Comparison of ENCODE assay signal across 29 cellular contexts in the genomic region with DNA sequence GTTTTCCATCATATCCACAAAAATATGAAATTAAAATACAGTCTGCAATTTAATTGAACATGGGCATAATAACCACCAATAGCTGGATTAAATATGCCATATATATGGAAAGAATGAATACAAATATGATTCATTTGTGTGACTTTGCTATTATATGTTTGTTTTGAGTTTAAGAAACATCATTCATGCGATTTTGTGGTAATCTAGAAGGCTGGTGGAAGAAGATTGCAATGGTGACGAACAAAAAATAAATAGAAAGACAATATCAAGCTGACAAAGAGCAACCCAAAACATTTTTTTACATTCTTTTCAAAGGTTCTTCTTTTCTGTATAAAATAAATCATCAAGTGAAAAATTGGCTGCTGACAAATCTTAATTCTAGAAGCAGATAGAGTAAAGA.
"Had no signal": no experiment of that assay in that cellular context is flagged by ENCODE, and none has a peak within 500 bp of the region (broad histone marks: within the 10 kb centered on the region; RNA-seq: fewer than 3 reads in every experiment).

No MANE protein-coding gene starts in this region.

- ATAC-seq: naive thymus-derived CD4-positive, alpha-beta T cell; natural killer cell; psoas muscle; right cardiac atrium; right lobe of liver; stimulated activated effector memory CD8-positive, alpha-beta T cell treated with anti-CD3 and anti-CD28 coated beads, Interleukin-12 subunit alpha, Interleukin-12 subunit beta, amount 100 ng/mL, for 72 hours; stimulated activated naive B cell treated with anti-CD40 and anti-IgM and Interleukin-4, amounts not matched to agents 10 μg/mL and 1 μg/mL and 100 μg/mL, for 72 hours had no signal

- H3K27me3 ChIP-seq: neural progenitor cell, neutrophil, ovary, right lobe of liver, sigmoid colon, stomach, suprapubic skin, thyroid gland, tibial nerve, upper lobe of left lung, vagina had no signal

- H3K27ac ChIP-seq: neural progenitor cell, neutrophil, ovary, parathyroid adenoma, psoas muscle, right lobe of liver, sigmoid colon, stomach, suprapubic skin, thoracic aorta, thyroid gland, tibial nerve, upper lobe of left lung, vagina had no signal

- H3K9ac ChIP-seq: neural progenitor cell, parathyroid adenoma had no signal

- DNase-seq: naive thymus-derived CD4-positive, alpha-beta T cell; natural killer cell; nucleus accumbens; ovary; posterior cingulate gyrus; psoas muscle; right cardiac atrium; right lobe of liver; sigmoid colon; small intestine; stimulated activated CD4-positive, alpha-beta T cell treated with anti-CD3 and anti-CD28 coated beads, Interleukin-15, amount 100 ng/mL, for 24 hours; stimulated activated CD4-positive, alpha-beta T cell treated with anti-CD3 and anti-CD28 coated beads, Interleukin-2, amount 100 ng/mL, for 24 hours; stimulated activated CD4-positive, alpha-beta T cell treated with anti-CD3 and anti-CD28 coated beads, Interleukin-2, amount 100 ng/mL, for 48 hours; stimulated activated CD4-positive, alpha-beta T cell treated with anti-CD3 and anti-CD28 coated beads, Interleukin-4, amount 100 ng/mL, for 24 hours; stimulated activated naive B cell treated with anti-CD40 and anti-IgM and Interleukin-4, amounts not matched to agents 10 μg/mL and 1 μg/mL and 100 μg/mL, for 72 hours; stimulated activated naive CD4-positive, alpha-beta T cell treated with Interleukin-2 at 50 U/mL for 16 hours; stomach; substantia nigra; thyroid gland; trophoblast cell; upper lobe of left lung had no signal

- H3K4me2 ChIP-seq: neural progenitor cell had no signal

- H2AFZ ChIP-seq: neural progenitor cell, parathyroid adenoma had no signal

- H3K36me3 ChIP-seq: neural progenitor cell, neutrophil, ovary, right lobe of liver, sigmoid colon, stomach, suprapubic skin, thoracic aorta, thyroid gland, tibial nerve, upper lobe of left lung, vagina had no signal

- H3K4me1 ChIP-seq: neural progenitor cell, parathyroid adenoma, psoas muscle, right lobe of liver, sigmoid colon, stomach, suprapubic skin, thyroid gland, tibial nerve, upper lobe of left lung, vagina had no signal

- H3K9me3 ChIP-seq: neutrophil, ovary, psoas muscle, right lobe of liver, sigmoid colon, stomach, thoracic aorta, thyroid gland, upper lobe of left lung, vagina had no signal

- H3K4me3 ChIP-seq: neural progenitor cell, ovary, psoas muscle, right lobe of liver, sigmoid colon, stomach, suprapubic skin, thoracic aorta, thyroid gland, tibial nerve, upper lobe of left lung, vagina had no signal

- H3K79me2 ChIP-seq: parathyroid adenoma had no signal
